In the genomic region with DNA sequence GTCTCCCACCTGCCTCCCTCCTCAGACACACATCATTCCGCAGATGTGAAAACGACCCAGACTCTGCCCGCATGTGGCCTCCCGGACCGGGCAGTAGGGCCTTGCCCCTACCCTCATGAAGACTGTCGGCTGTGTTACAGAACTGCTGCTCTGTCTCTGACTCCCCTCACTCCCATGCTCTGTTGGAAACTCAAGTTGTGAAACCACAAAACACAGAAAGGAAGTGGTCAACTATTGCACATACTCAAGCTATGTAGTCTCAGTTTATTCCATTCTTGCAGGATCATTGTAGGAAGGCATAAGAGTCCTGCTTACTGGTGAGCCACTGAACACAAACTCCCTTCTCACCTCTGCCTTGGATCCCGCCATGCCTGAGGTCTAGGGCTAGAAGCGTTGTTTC, we compare ENCODE assay signal across 8 cellular contexts.
DNase-seq lines count a peak whose midpoint lies in the region; ATAC-seq and TF ChIP-seq lines count a peak whose summit lies in the region.

No MANE protein-coding gene starts in this region.

- H3K27ac Mint-ChIP-seq in H9: peak overlapping the region in 2 of 3 experiments; percentile 46 to 80; a peak in 2 of 7 replicates

- H2AK5ac ChIP-seq in H9 (ENCODE audit: insufficient read length, low read length): no peak overlapping the region

- H3K4me2 ChIP-seq in H9 (ENCODE audit: insufficient read depth, insufficient read length, low read length) (no peak overlapping the region), hepatocyte (no peak overlapping the region)

- H4K5ac ChIP-seq in H9 (ENCODE audit: insufficient read length, low read depth, low read length): no peak overlapping the region

- H3K14ac ChIP-seq in H9 (ENCODE audit: insufficient read depth, low read length): no peak overlapping the region

- H3K27ac ChIP-seq in H9 (ENCODE audit: insufficient read length, low read depth, low read length): no peak overlapping the region
- peak overlapping the region; percentile 45 for H3K27ac ChIP-seq in SJSA1
- H3K27ac ChIP-seq in upper lobe of left lung: peak overlapping the region in 3 of 4 donors; percentile 38 to 67 (median 57)
- H3K27ac ChIP-seq in hepatocyte: no peak overlapping the region

- TF ChIP-seq CTCF in GM13976 (IDR thresholded peaks at IDR 0.05; ENCODE audit: borderline replicate concordance, control extremely low read depth, extremely low read depth, insufficient read depth, missing control alignments) (no peak), H9 (conservative IDR thresholded peaks at IDR 0.05) (no peak), foreskin fibroblast (IDR thresholded peaks at IDR 0.05; ENCODE audit: low read depth, low read length) (no peak), upper lobe of left lung (IDR thresholded peaks at IDR 0.05) (no peak), hepatocyte (IDR thresholded peaks at IDR 0.05; ENCODE audit: poor library complexity) (no peak)

- TF ChIP-seq POLR2A in upper lobe of left lung (IDR thresholded peaks at IDR 0.05): peak in 1 of 4 donors; percentile 79

- no peak overlapping the region for H3K56ac ChIP-seq in H9 (ENCODE audit: insufficient read length, low read depth, low read length)

- H3K23me2 ChIP-seq in H9 (ENCODE audit: insufficient read length, low read depth, low read length, poor library complexity, severe bottlenecking): no peaks in the 10 kb centered on the region

- H2BK20ac ChIP-seq in H9 (ENCODE audit: low read depth, low read length, poor library complexity, severe bottlenecking): no peak overlapping the region

- no peak overlapping the region for H2AFZ ChIP-seq in H9 (ENCODE audit: low read length)
- H2AFZ ChIP-seq in hepatocyte: no peak overlapping the region

- no peak overlapping the region for H3T11ph ChIP-seq in H9 (ENCODE audit: low read length)

- no peak overlapping the region for H3K4ac ChIP-seq in H9 (ENCODE audit: low read depth, low read length)

- H2BK5ac ChIP-seq in H9 (ENCODE audit: insufficient read length, low read length): no peak overlapping the region

- no peaks in the 10 kb centered on the region for H3K79me1 ChIP-seq in H9 (ENCODE audit: insufficient read depth, low read depth, low read length, poor library complexity, severe bottlenecking)

- no peaks in the 10 kb centered on the region; the same call in 1 of the 2 replicates for H3K27me3 Mint-ChIP-seq in H9 (ENCODE audit: low read depth)

- H3K4me3 Mint-ChIP-seq in H9: no peak overlapping the region

- no peaks in the 10 kb centered on the region for H3K4me1 ChIP-seq in H9 (ENCODE audit: insufficient read depth, low read length)
- H3K4me1 ChIP-seq in SJSA1 (replicated peaks): peaks cover 14% of the 10 kb centered on the region
- peaks cover 0 to 9% (median 5%) of the 10 kb centered on the region in 4 donors for H3K4me1 ChIP-seq in upper lobe of left lung
- peaks cover 8% of the 10 kb centered on the region for H3K4me1 ChIP-seq in hepatocyte (ENCODE audit: insufficient read depth)

- H2BK12ac ChIP-seq in H9 (ENCODE audit: insufficient read length, low read depth, low read length): no peak overlapping the region

- no peak overlapping the region for H2BK15ac ChIP-seq in H9 (ENCODE audit: low read depth, low read length)

- H3K4me3 ChIP-seq in SJSA1: no peak overlapping the region
- no peak overlapping the region for H3K4me3 ChIP-seq in foreskin fibroblast (ENCODE audit: low read depth in 1 of 2, low read length in 2 of 2)
- peak overlapping the region in 1 of 4 donors; percentile 1 for H3K4me3 ChIP-seq in upper lobe of left lung
- no peak overlapping the region for H3K4me3 ChIP-seq in hepatocyte

- no peak overlapping the region for H2BK120ac ChIP-seq in H9 (ENCODE audit: low read depth, low read length, poor library complexity, severe bottlenecking)

- H3K27me3 ChIP-seq in H9 (ENCODE audit: insufficient read depth, low read length): no peaks in the 10 kb centered on the region
- no peaks in the 10 kb centered on the region for H3K27me3 ChIP-seq in SJSA1 (replicated peaks)
- H3K27me3 ChIP-seq in upper lobe of left lung: no peaks in the 10 kb centered on the region
- no peaks in the 10 kb centered on the region for H3K27me3 ChIP-seq in hepatocyte

- no peak overlapping the region for H3K9ac ChIP-seq in H9 (ENCODE audit: extremely low read depth, insufficient read length, low read length)

- no peak overlapping the region for H4K8ac ChIP-seq in H9 (replicated peaks; ENCODE audit: insufficient read length, low read depth, low read length)

- 0 out of 4 replicates have a peak, but pooled peaks cover 0 to 3% of the 10 kb centered on the region in 2 experiments for H3K4me1 Mint-ChIP-seq in H9

- H3K9me3 ChIP-seq in H9 (ENCODE audit: control insufficient read depth, low read depth, low read length) (no peaks in the 10 kb centered on the region), SJSA1 (replicated peaks) (no peaks in the 10 kb centered on the region), upper lobe of left lung (no peaks in the 10 kb centered on the region), hepatocyte (ENCODE audit: low read depth) (no peaks in the 10 kb centered on the region)

- H3K9me2 ChIP-seq in hepatocyte (replicated peaks; ENCODE audit: insufficient read depth): no peaks in the 10 kb centered on the region

- DNase-seq in GM13976 (ENCODE audit: low spot score) (peak; percentile 41), H9 (no peak), SJSA1 (ENCODE audit: low read depth in 1 of 2, low spot score in 2 of 2) (peak; percentile 50 to 55), foreskin fibroblast (peak; percentile 67 to 77), upper lobe of left lung (peak; percentile 32 to 50), hepatocyte (ENCODE audit: low spot score) (no peak)

- no peaks in the 10 kb centered on the region for H3K9me3 Mint-ChIP-seq in H9

- H4K20me1 ChIP-seq in H9 (ENCODE audit: control insufficient read depth, insufficient read depth, insufficient read length) (no peaks in the 10 kb centered on the region), hepatocyte (ENCODE audit: insufficient read depth, poor library complexity, severe bottlenecking) (no peaks in the 10 kb centered on the region)

- no peak overlapping the region for H3K18ac ChIP-seq in H9 (ENCODE audit: insufficient read length, low read depth, low read length)

- H3K36me3 ChIP-seq in SJSA1: no peaks in the 10 kb centered on the region
- no peaks in the 10 kb centered on the region for H3K36me3 ChIP-seq in upper lobe of left lung
- H3K36me3 ChIP-seq in hepatocyte (replicated peaks; ENCODE audit: insufficient read depth, low read depth): no peaks in the 10 kb centered on the region

- no CpG with 5 or more reads among the region's 8 CpGs for WGBS in H9 (ENCODE audit: extremely low coverage, insufficient read length, low lambda C conversion rate)
- 58 to 75% methylated on average over 8 of the region's 8 CpGs for WGBS in upper lobe of left lung, 2 donors
- 97% methylated on average over 8 of the region's 8 CpGs for WGBS in hepatocyte (ENCODE audit: low lambda C conversion rate, missing lambda C conversion rate)

- H3K36me3 Mint-ChIP-seq in H9 (ENCODE audit: insufficient read depth in 1 of 3, low read depth in 3 of 3): no peaks in the 10 kb centered on the region; a peak in 1 of 7 replicates

- in situ Hi-C loops in GM13976 (cut with MboI; ENCODE audit: low sequenced_read_pairs, unreplicated experiment): no loop called here

- no peak overlapping the region for H3K23ac ChIP-seq in H9 (ENCODE audit: insufficient read length, low read depth, low read length)

- ATAC-seq in upper lobe of left lung (ENCODE audit: low FRiP score in 2 of 2) (peak; percentile 66 to 79), HG02678 (IDR thresholded peaks at IDR 0.05; ENCODE audit: unreplicated experiment) (no peak), HG03439 (IDR thresholded peaks at IDR 0.05; ENCODE audit: unreplicated experiment) (no peak)

- H3K79me2 ChIP-seq in H9 (ENCODE audit: insufficient read depth, low read length) (no peaks in the 10 kb centered on the region), hepatocyte (no peaks in the 10 kb centered on the region)

- no peak overlapping the region for H4K91ac ChIP-seq in H9 (ENCODE audit: insufficient read length, low read depth, low read length)

- no peak for TF ChIP-seq EP300 in upper lobe of left lung (IDR thresholded peaks at IDR 0.05)

Comparison
In these comparisons a context has a peak if more than half of its experiments do, and no peak if none do; other contexts are left out.
1. DNase-seq: peak in GM13976 (single experiment), SJSA1 (2 of 2), foreskin fibroblast (2 of 2) and upper lobe of left lung (2 of 2); none in H9 (single experiment) and hepatocyte (single experiment).
2. H3K27ac ChIP-seq: peak in SJSA1 (single experiment) and upper lobe of left lung (3 of 4); none in H9 (single experiment) and hepatocyte (single experiment).
3. ATAC-seq: peak in upper lobe of left lung (2 of 2); none in HG02678 (single experiment) and HG03439 (single experiment).